Comparison of ENCODE assay signal across 9 cellular contexts in the genomic region with DNA sequence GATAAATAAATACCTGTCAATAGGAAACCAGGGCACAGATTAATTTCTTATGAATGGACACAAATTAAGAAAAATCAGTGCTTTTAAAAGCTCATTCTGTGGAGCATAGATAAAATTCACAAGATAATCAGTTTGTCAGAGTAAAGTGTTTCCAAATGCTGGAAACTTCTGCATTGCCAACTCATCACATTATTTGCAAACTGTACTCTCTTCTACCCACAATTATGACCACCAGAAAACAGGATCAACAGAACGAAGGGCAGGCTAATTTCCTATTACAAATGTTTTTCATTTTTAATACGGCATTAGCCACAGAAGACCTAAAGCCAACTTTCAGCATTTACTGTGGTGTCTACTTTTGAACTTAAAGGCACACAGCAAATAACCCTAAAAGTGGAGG. TPM values are rescaled to one million over a fixed set of nuclear protein-coding genes. Genes with fewer than 3 reads are reported as not detected.
DNase-seq lines count a peak whose midpoint lies in the region; ATAC-seq and TF ChIP-seq lines count a peak whose summit lies in the region.
"Had no signal": no experiment of that assay in that cellular context is flagged by ENCODE, and none has a peak within 500 bp of the region (broad histone marks: within the 10 kb centered on the region; RNA-seq: fewer than 3 reads in every experiment).

No MANE protein-coding gene starts in this region.

- no peaks in the 10 kb centered on the region for H3K9me3 Mint-ChIP-seq in chondrocyte (ENCODE audit: low read depth)

- TF ChIP-seq CTCF in right atrium auricular region (IDR thresholded peaks at IDR 0.05), result no peak
- no peak for TF ChIP-seq CTCF in chondrocyte (IDR thresholded peaks at IDR 0.05)

- H3K27ac ChIP-seq in right atrium auricular region, result peak overlapping the region; percentile 90 to 92
- H3K27ac ChIP-seq: C4-2B had no signal

- peak overlapping the region; percentile 80 for H3K4me3 ChIP-seq in right atrium auricular region
- peak overlapping the region; percentile 17 for H3K4me3 ChIP-seq in mucosa of stomach (ENCODE audit: low read length)

- peak overlapping the region; percentile 66 for H3K4me3 Mint-ChIP-seq in chondrocyte (ENCODE audit: unreplicated experiment)

- no peaks in the 10 kb centered on the region for H3K36me3 ChIP-seq in right atrium auricular region
- no peaks in the 10 kb centered on the region for H3K36me3 ChIP-seq in mucosa of stomach (ENCODE audit: control insufficient read depth, insufficient read depth, low read length)

- H3K27me3 Mint-ChIP-seq in chondrocyte (ENCODE audit: low read depth), result no peaks in the 10 kb centered on the region

- ATAC-seq in left cardiac atrium, result no peak

- H3K9me3 ChIP-seq in right atrium auricular region, result no peaks in the 10 kb centered on the region
- no peaks in the 10 kb centered on the region for H3K9me3 ChIP-seq in mucosa of stomach (ENCODE audit: control insufficient read depth, low read length)

- intact Hi-C loops in left cardiac atrium (cut with DNase I), result loop anchor here in 1 of 2 donors (10.0 kb wide), 2 partner anchors 129 to 239 kb away; no protein-coding TSS in a partner anchor

- peaks cover 0 to 86% of the 10 kb centered on the region in 2 donors for H3K4me1 ChIP-seq in right atrium auricular region
- H3K4me1 ChIP-seq in mucosa of stomach (ENCODE audit: control insufficient read depth, insufficient read depth, low read length), result peaks cover 54% of the 10 kb centered on the region

- H3K27ac Mint-ChIP-seq in chondrocyte (ENCODE audit: unreplicated experiment), result peak overlapping the region; percentile 79

- H3K4me1 Mint-ChIP-seq in chondrocyte (ENCODE audit: low read depth), result peaks cover 75% of the 10 kb centered on the region

- H3K9ac ChIP-seq in mucosa of stomach (ENCODE audit: low read length), result peak overlapping the region; percentile 67

- no peak for DNase-seq in right atrium auricular region (ENCODE audit: low spot score)
- no peak for DNase-seq in left cardiac atrium
- no peak for DNase-seq in chondrocyte (ENCODE audit: low spot score)
- DNase-seq in CD1c-positive myeloid dendritic cell (ENCODE audit: extremely low spot score), result no peak
- no peak for DNase-seq in NCI-H774 (lab: John Stamatoyannopoulos, UW)
- no peak for DNase-seq in HuH-7.5 (ENCODE audit: low spot score)
- DNase-seq in Ammon's horn (ENCODE audit: low spot score), result no peak

- H3K27me3 ChIP-seq in right atrium auricular region, result no peaks in the 10 kb centered on the region
- H3K27me3 ChIP-seq in mucosa of stomach (ENCODE audit: control insufficient read depth, insufficient read depth, low read length), result no peaks in the 10 kb centered on the region

- peaks cover 5% of the 10 kb centered on the region for H3K36me3 Mint-ChIP-seq in chondrocyte (ENCODE audit: low read depth)

RNA-seq across cellular contexts. Expression of a gene that starts 6.0 kb away (rescaled TPM):
- total RNA-seq in right atrium auricular region (10 to 100 TPM; 14.6 to 15.8 TPM), left cardiac atrium (10 to 100 TPM; 13.7 to 15.1 TPM), chondrocyte (5.8 to 12.4 TPM (median 12.0 TPM) in 3 replicates)

RNA-seq across cellular contexts. Expression of a gene that starts 42.2 kb away (rescaled TPM):
- total RNA-seq in right atrium auricular region (10 to 100 TPM; 12.3 to 16.1 TPM), left cardiac atrium (10 to 100 TPM; 35.6 to 38.1 TPM), chondrocyte (28.8 to 33.6 TPM (median 30.0 TPM) in 3 replicates)
